Comparison of ENCODE assay signal across 8 cellular contexts in the genomic region with DNA sequence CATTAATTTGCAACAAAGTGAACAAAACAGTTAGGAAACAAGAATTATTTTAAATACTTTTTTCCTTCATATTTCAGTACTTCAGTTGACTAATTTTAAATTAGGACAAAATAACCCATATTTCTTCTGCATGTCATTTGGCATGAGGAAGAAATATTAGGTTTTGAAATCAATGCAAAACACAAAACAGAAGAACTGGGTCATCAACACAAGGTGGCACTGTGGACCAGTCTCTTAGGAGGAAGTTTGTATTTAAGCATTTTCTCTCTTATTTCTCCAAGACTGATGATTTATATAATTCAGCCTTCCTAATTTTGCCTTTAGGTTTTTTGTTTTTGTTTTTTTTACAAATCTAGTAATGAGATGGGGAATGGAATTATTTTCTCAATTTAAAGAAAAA.
DNase-seq lines count a peak whose midpoint lies in the region; ATAC-seq, FAIRE-seq and TF ChIP-seq lines count a peak whose summit lies in the region.

No MANE protein-coding gene starts in this region.

- H3K56ac ChIP-seq in H1 (replicated peaks; ENCODE audit: insufficient read length, low read depth, low read length) = no peak overlapping the region

- no peak overlapping the region for H2BK120ac ChIP-seq in H1 (replicated peaks; ENCODE audit: low read depth, low read length)

- H2AK5ac ChIP-seq in H1 (ENCODE audit: low read depth, low read length) = no peak overlapping the region

- H3K4ac ChIP-seq in H1 (replicated peaks; ENCODE audit: insufficient read length, low read depth, low read length) = no peak overlapping the region

- ATAC-seq in HG02642 (IDR thresholded peaks at IDR 0.05; ENCODE audit: poor library complexity, unreplicated experiment) (no peak), HG03280 (IDR thresholded peaks at IDR 0.05; ENCODE audit: unreplicated experiment) (no peak)

- no peaks in the 10 kb centered on the region for H3K79me2 ChIP-seq in H1 (ENCODE audit: control insufficient read depth in 1 of 2, insufficient read depth in 2 of 2, low read length in 2 of 2)
- H3K79me2 ChIP-seq in osteoblast (ENCODE audit: insufficient read depth, low read length) = no peaks in the 10 kb centered on the region

- H3K4me3 ChIP-seq in H1 (ENCODE audit: extremely low read depth in 1 of 4, insufficient read depth in 2 of 4, low read depth in 3 of 4, low read length in 4 of 4) (no peak overlapping the region), osteoblast (ENCODE audit: insufficient read depth, low read length) (no peak overlapping the region)

- H3K23ac ChIP-seq in H1 (ENCODE audit: insufficient read length) = no peak overlapping the region

- H2BK12ac ChIP-seq in H1 (ENCODE audit: low read depth, low read length) = no peak overlapping the region

- H3K27ac ChIP-seq in H1 (ENCODE audit: low read depth, low read length) = no peak overlapping the region
- no peak overlapping the region for H3K27ac ChIP-seq in osteoblast (ENCODE audit: low read depth, low read length)

- no peak overlapping the region for H4K91ac ChIP-seq in H1 (replicated peaks; ENCODE audit: insufficient read length, low read length)

- H2BK20ac ChIP-seq in H1 (ENCODE audit: low read length) = no peak overlapping the region

- H3K9ac ChIP-seq in H1 (replicated peaks in 1 of 4; ENCODE audit: extremely low read depth in 1 of 4, low read depth in 3 of 4, low read length in 3 of 4) = no peak overlapping the region

- CTCF ChIA-PET in H1 (lab: Charles Lee; ENCODE audit: partially characterized antibody) = interaction anchor here (0.7 to 2.8 kb wide), 15 partner anchors 9 to 1360 kb away, joined by 3 to 23 read pairs (median 3); no protein-coding TSS in a partner anchor

- TF ChIP-seq RAD21 in H1 (IDR thresholded peaks at IDR 0.05 in 1 of 2, conservative IDR thresholded peaks at IDR 0.05 in 1 of 2; ENCODE audit: low read depth in 2 of 2, low read length in 2 of 2) = peak; percentile 81 to 83

- H2BK15ac ChIP-seq in H1 (ENCODE audit: low read length) = no peak overlapping the region

- no peak overlapping the region for H2BK5ac ChIP-seq in H1 (ENCODE audit: low read depth, low read length)

- no peak overlapping the region for H3K18ac ChIP-seq in H1 (ENCODE audit: extremely low read depth, low read length)

- H3K79me1 ChIP-seq in H1 (ENCODE audit: low read depth, low read length) = no peaks in the 10 kb centered on the region

- H3K36me3 ChIP-seq in H1 (ENCODE audit: control insufficient read depth in 2 of 4, insufficient read depth in 4 of 4, low read length in 3 of 4) (no peaks in the 10 kb centered on the region), osteoblast (ENCODE audit: insufficient read depth, low read length) (no peaks in the 10 kb centered on the region)

- H4K20me1 ChIP-seq in H1 (replicated peaks in 1 of 2; ENCODE audit: control insufficient read depth in 1 of 2, insufficient read depth in 2 of 2, low read length in 2 of 2) = no peaks in the 10 kb centered on the region
- H4K20me1 ChIP-seq in osteoblast (ENCODE audit: insufficient read depth, low read length) = no peaks in the 10 kb centered on the region

- no peak for TF ChIP-seq EP300 in H1 (IDR thresholded peaks at IDR 0.05; ENCODE audit: borderline replicate concordance in 1 of 2, low read depth in 2 of 2, low read length in 2 of 2)

- H2AFZ ChIP-seq in H1 (ENCODE audit: low read length) (no peak overlapping the region), osteoblast (ENCODE audit: low read length) (no peak overlapping the region)

- no peaks in the 10 kb centered on the region for H3K23me2 ChIP-seq in H1 (ENCODE audit: low read depth, low read length)

- POLR2A ChIA-PET in H1 (lab: Charles Lee; ENCODE audit: partially characterized antibody) = no interaction called here

- no peak overlapping the region for H4K5ac ChIP-seq in H1 (ENCODE audit: insufficient read length, low read depth, low read length)

- H3K14ac ChIP-seq in H1 (ENCODE audit: insufficient read length) = no peak overlapping the region

- H3K4me2 ChIP-seq in H1 (ENCODE audit: insufficient read depth in 1 of 2, low read depth in 2 of 2, low read length in 2 of 2) = no peak overlapping the region
- H3K4me2 ChIP-seq in osteoblast (ENCODE audit: insufficient read depth, low read length) = no peak overlapping the region

- TF ChIP-seq POLR2A in H54 (IDR thresholded peaks at IDR 0.05; ENCODE audit: low read depth, low read length) = no peak
- no peak for TF ChIP-seq POLR2A in H1 (IDR thresholded peaks at IDR 0.05; ENCODE audit: control extremely low read depth in 1 of 2, low read depth in 2 of 2, low read length in 2 of 2)

- peaks cover 0 to 2% (median 0%) of the 10 kb centered on the region in 4 experiments; a peak in 3 of 7 replicates for H3K4me1 ChIP-seq in H1 (replicated peaks in 1 of 4; ENCODE audit: control insufficient read depth in 3 of 4, insufficient read depth in 4 of 4, low read length in 3 of 4)
- no peaks in the 10 kb centered on the region for H3K4me1 ChIP-seq in osteoblast (ENCODE audit: insufficient read depth, low read length)

- peak in 2 of 3 experiments; percentile 51 to 56; a peak in 2 of 4 replicates for TF ChIP-seq CTCF in H1 (IDR thresholded peaks at IDR 0.05; ENCODE audit: control extremely low read depth in 1 of 3, insufficient read depth in 1 of 3, low read depth in 1 of 3, low read length in 3 of 3)
- TF ChIP-seq CTCF in osteoblast (IDR thresholded peaks at IDR 0.05; ENCODE audit: extremely low read depth, low read depth, low read length) = peak; percentile 77

- DNase-seq in Daoy (ENCODE audit: low read depth) (peak; percentile 25), H54 (ENCODE audit: insufficient read length, low spot score) (no peak), NCI-H526 treated with DMSO at 0.1 percent for 48 hours (lab: John Stamatoyannopoulos, UW) (peak; percentile 13), H1 (ENCODE audit: low read depth in 1 of 2, low spot score in 2 of 2) (no peak), osteoblast (ENCODE audit: insufficient read length, low spot score, missing footprints) (peak; percentile 6)
- no peak for DNase-seq in activated CD4-positive, CD25-positive, alpha-beta regulatory T cell (lab: John Stamatoyannopoulos, UW)

- FAIRE-seq in H54 (lab: Jason Lieb, UNC) = peak; percentile 92
- peak; percentile 48 for FAIRE-seq in H1 (lab: Jason Lieb, UNC)

- H3K9me3 ChIP-seq in H1 (ENCODE audit: insufficient read depth in 2 of 2, low read depth in 1 of 2, low read length in 1 of 2) = no peaks in the 10 kb centered on the region
- H3K9me3 ChIP-seq in osteoblast (ENCODE audit: low read depth, low read length) = no peaks in the 10 kb centered on the region

- no peak overlapping the region for H4K8ac ChIP-seq in H1 (ENCODE audit: extremely low read depth, insufficient read depth, low read length)

- H3K27me3 ChIP-seq in H1 (replicated peaks in 1 of 4; ENCODE audit: control insufficient read depth in 3 of 4, extremely low read depth in 1 of 4, insufficient read depth in 3 of 4, low read length in 3 of 4) (no peaks in the 10 kb centered on the region), osteoblast (ENCODE audit: insufficient read depth, low read length) (no peaks in the 10 kb centered on the region)

TF ChIP-seq in H1, 55 proteins besides CTCF, POLR2A, EP300 and RAD21:
- no peak for TF ChIP-seq SP4 (IDR thresholded peaks at IDR 0.05; ENCODE audit: low read length)
- TF ChIP-seq NANOG (IDR thresholded peaks at IDR 0.05; ENCODE audit: insufficient read depth, low read depth, low read length, poor library complexity, severe bottlenecking) = no peak
- TF ChIP-seq TAF1 (IDR thresholded peaks at IDR 0.05; ENCODE audit: low read depth, low read length) = no peak
- no peak for TF ChIP-seq KDM5A (IDR thresholded peaks at IDR 0.05; ENCODE audit: low read length)
- no peak for TF ChIP-seq KDM4A (IDR thresholded peaks at IDR 0.05; ENCODE audit: low read depth, low read length, severe bottlenecking)
- no peak for TF ChIP-seq JUND (IDR thresholded peaks at IDR 0.05; ENCODE audit: low read length)
- no peak for TF ChIP-seq CEBPB (IDR thresholded peaks at IDR 0.05; ENCODE audit: low read depth, low read length)
- TF ChIP-seq FOSL1 (IDR thresholded peaks at IDR 0.05; ENCODE audit: insufficient read depth, low read depth, low read length) = no peak
- no peak for TF ChIP-seq RNF2 (IDR thresholded peaks at IDR 0.05; ENCODE audit: borderline replicate concordance, low read depth, low read length, missing control alignments, poor library complexity, severe bottlenecking)
- TF ChIP-seq HDAC6 (IDR thresholded peaks at IDR 0.05; ENCODE audit: low read depth, low read length) = no peak
- no peak for TF ChIP-seq TEAD4 (IDR thresholded peaks at IDR 0.05; ENCODE audit: low read depth, low read length)
- TF ChIP-seq SIN3A (conservative IDR thresholded peaks at IDR 0.05 in 1 of 2, IDR thresholded peaks at IDR 0.05 in 1 of 2; ENCODE audit: low read depth in 1 of 2, low read length in 2 of 2) = no peak
- TF ChIP-seq BRCA1 (IDR thresholded peaks at IDR 0.05; ENCODE audit: low read depth, low read length) = no peak
- no peak for TF ChIP-seq CBX5 (IDR thresholded peaks at IDR 0.05; ENCODE audit: low read depth, low read length)
- no peak for TF ChIP-seq JUN (IDR thresholded peaks at IDR 0.05; ENCODE audit: low read depth, low read length)
- TF ChIP-seq RFX5 (IDR thresholded peaks at IDR 0.05; ENCODE audit: borderline replicate concordance, low read depth, low read length) = no peak
- TF ChIP-seq, protein P1, sequence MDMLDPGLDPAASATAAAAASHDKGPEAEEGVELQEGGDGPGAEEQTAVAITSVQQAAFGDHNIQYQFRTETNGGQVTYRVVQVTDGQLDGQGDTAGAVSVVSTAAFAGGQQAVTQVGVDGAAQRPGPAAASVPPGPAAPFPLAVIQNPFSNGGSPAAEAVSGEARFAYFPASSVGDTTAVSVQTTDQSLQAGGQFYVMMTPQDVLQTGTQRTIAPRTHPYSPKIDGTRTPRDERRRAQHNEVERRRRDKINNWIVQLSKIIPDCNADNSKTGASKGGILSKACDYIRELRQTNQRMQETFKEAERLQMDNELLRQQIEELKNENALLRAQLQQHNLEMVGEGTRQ (IDR thresholded peaks at IDR 0.05; ENCODE audit: low read length) = no peak
- TF ChIP-seq SP2 (IDR thresholded peaks at IDR 0.05; ENCODE audit: low read length) = no peak
- no peak for TF ChIP-seq CREB1 (IDR thresholded peaks at IDR 0.05)
TF ChIP-seq in H1: peak in this region for 0.

Comparison
In these comparisons a context has a peak if more than half of its experiments do, and no peak if none do; other contexts are left out.
1. DNase-seq: peak in Daoy (single experiment), NCI-H526 treated with DMSO at 0.1 percent for 48 hours (single experiment) and osteoblast (single experiment); none in H54 (single experiment), H1 (0 of 2) and activated CD4-positive, CD25-positive, alpha-beta regulatory T cell (0 of 4).